Comparison of ENCODE assay signal across 2 cellular contexts in the genomic region with DNA sequence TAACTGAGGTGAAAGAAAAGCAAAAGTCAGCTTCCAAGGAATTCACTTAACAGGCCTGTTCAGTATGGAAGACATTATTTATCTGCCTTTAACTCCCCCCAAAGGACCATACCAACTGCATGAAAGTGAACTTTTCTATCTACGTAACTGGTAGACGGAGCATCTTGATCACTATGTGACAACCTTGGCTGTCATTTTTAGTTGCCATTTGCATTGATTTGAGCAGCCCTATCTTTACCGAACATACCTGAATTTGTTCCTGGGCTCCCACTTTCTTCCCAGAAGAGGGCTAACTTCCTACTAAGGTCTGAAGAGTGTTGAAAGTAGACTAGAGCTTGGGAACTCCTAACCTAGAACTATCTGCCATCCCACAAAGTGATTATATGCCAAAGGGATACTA.
TF ChIP-seq lines count a peak whose summit lies in the region.

No MANE protein-coding gene starts in this region.

TF ChIP-seq in GM23338, 12 proteins besides CTCF, POLR2A, EP300 and RAD21:
- TF ChIP-seq, protein P1, sequence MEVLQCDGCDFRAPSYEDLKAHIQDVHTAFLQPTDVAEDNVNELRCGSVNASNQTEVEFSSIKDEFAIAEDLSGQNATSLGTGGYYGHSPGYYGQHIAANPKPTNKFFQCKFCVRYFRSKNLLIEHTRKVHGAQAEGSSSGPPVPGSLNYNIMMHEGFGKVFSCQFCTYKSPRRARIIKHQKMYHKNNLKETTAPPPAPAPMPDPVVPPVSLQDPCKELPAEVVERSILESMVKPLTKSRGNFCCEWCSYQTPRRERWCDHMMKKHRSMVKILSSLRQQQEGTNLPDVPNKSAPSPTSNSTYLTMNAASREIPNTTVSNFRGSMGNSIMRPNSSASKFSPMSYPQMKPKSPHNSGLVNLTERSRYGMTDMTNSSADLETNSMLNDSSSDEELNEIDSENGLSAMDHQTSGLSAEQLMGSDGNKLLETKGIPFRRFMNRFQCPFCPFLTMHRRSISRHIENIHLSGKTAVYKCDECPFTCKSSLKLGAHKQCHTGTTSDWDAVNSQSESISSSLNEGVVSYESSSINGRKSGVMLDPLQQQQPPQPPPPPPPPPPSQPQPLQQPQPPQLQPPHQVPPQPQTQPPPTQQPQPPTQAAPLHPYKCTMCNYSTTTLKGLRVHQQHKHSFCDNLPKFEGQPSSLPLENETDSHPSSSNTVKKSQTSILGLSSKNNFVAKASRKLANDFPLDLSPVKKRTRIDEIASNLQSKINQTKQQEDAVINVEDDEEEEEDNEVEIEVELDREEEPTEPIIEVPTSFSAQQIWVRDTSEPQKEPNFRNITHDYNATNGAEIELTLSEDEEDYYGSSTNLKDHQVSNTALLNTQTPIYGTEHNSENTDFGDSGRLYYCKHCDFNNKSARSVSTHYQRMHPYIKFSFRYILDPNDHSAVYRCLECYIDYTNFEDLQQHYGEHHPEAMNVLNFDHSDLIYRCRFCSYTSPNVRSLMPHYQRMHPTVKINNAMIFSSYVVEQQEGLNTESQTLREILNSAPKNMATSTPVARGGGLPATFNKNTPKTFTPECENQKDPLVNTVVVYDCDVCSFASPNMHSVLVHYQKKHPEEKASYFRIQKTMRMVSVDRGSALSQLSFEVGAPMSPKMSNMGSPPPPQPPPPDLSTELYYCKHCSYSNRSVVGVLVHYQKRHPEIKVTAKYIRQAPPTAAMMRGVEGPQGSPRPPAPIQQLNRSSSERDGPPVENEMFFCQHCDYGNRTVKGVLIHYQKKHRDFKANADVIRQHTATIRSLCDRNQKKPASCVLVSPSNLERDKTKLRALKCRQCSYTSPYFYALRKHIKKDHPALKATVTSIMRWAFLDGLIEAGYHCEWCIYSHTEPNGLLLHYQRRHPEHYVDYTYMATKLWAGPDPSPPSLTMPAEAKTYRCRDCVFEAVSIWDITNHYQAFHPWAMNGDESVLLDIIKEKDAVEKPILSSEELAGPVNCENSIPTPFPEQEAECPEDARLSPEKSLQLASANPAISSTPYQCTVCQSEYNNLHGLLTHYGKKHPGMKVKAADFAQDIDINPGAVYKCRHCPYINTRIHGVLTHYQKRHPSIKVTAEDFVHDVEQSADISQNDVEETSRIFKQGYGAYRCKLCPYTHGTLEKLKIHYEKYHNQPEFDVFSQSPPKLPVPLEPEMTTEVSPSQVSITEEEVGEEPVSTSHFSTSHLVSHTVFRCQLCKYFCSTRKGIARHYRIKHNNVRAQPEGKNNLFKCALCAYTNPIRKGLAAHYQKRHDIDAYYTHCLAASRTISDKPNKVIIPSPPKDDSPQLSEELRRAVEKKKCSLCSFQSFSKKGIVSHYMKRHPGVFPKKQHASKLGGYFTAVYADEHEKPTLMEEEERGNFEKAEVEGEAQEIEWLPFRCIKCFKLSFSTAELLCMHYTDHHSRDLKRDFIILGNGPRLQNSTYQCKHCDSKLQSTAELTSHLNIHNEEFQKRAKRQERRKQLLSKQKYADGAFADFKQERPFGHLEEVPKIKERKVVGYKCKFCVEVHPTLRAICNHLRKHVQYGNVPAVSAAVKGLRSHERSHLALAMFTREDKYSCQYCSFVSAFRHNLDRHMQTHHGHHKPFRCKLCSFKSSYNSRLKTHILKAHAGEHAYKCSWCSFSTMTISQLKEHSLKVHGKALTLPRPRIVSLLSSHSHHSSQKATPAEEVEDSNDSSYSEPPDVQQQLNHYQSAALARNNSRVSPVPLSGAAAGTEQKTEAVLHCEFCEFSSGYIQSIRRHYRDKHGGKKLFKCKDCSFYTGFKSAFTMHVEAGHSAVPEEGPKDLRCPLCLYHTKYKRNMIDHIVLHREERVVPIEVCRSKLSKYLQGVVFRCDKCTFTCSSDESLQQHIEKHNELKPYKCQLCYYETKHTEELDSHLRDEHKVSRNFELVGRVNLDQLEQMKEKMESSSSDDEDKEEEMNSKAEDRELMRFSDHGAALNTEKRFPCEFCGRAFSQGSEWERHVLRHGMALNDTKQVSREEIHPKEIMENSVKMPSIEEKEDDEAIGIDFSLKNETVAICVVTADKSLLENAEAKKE (CRISPR knock-in tag; IDR thresholded peaks at IDR 0.05) = no peak
- TF ChIP-seq NANOG (IDR thresholded peaks at IDR 0.05; ENCODE audit: borderline replicate concordance) = no peak
- TF ChIP-seq CREB1 (CRISPR knock-in tag; IDR thresholded peaks at IDR 0.05; ENCODE audit: low read depth) = no peak

TF ChIP-seq in H1, 55 proteins besides CTCF, POLR2A, EP300 and RAD21:
- no peak for TF ChIP-seq JUND (IDR thresholded peaks at IDR 0.05; ENCODE audit: low read length)
- TF ChIP-seq NRF1 (IDR thresholded peaks at IDR 0.05; ENCODE audit: low read depth, low read length) = no peak
- no peak for TF ChIP-seq CEBPB (IDR thresholded peaks at IDR 0.05; ENCODE audit: low read depth, low read length)
- no peak for TF ChIP-seq ATF3 (IDR thresholded peaks at IDR 0.05; ENCODE audit: insufficient read depth, low read depth, low read length)
- TF ChIP-seq SP2 (IDR thresholded peaks at IDR 0.05; ENCODE audit: low read length) = no peak
- TF ChIP-seq POLR2AphosphoS5 (IDR thresholded peaks at IDR 0.05; ENCODE audit: low read depth, low read length) = peak; percentile 44
- TF ChIP-seq EZH2 (IDR thresholded peaks at IDR 0.05; ENCODE audit: low read depth, low read length, severe bottlenecking) = no peak
